Comparison of ENCODE assay signal across 15 cellular contexts in the genomic region with DNA sequence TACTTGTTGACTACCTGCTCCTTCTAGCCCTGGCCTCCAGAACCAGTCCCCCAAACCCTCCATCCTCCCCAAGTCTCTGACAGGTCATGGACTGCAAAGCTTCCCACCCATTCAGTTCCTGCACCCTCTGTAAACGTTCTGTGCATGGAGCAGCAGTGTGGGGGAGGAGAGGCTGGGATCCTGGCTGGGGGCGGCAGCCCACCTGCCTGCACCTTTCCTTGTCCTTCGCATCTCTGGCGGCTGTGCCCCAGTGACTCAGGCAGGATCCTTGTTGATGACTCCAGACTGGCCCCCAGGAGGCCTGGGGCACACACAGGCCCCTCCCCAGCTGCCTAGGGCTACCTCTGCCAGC. TPM values are rescaled to one million over a fixed set of nuclear protein-coding genes. Genes with fewer than 3 reads are reported as not detected.
A peak's percentile ranks its signal among the peaks of the same experiment; 100 is the strongest.
DNase-seq lines count a peak whose midpoint lies in the region; ATAC-seq, FAIRE-seq and TF ChIP-seq lines count a peak whose summit lies in the region.
"Had no signal": no experiment of that assay in that cellular context is flagged by ENCODE, and none has a peak within 500 bp of the region (broad histone marks: within the 10 kb centered on the region; RNA-seq: fewer than 3 reads in every experiment).

No MANE protein-coding gene starts in this region.

- CTCF ChIA-PET in activated CD8-positive, alpha-beta T cell treated with anti-CD3 and anti-CD28 coated beads for 36 hours (lab: Charles Lee), result interaction anchor here (0.7 to 2.5 kb wide), 6 partner anchors 10 to 50 kb away, joined by 3 to 14 read pairs (median 6); a partner anchor contains a TSS

- H3K9ac ChIP-seq in BLaER1 (no peak overlapping the region; the same call in 1 of the 2 replicates), kidney (ENCODE audit: low read length in 2 of 2) (no peak overlapping the region)

- H3K4me3 ChIP-seq in BLaER1, result no peak overlapping the region
- H3K4me3 ChIP-seq in H7 (ENCODE audit: insufficient read depth, low read depth, low read length), result peak overlapping the region; percentile 4
- H3K4me3 ChIP-seq in kidney (ENCODE audit: low read length in 2 of 2), result no peak overlapping the region

- H3K27me3 Mint-ChIP-seq in activated CD8-positive, alpha-beta T cell treated with anti-CD3 and anti-CD28 coated beads for 36 hours, result no peaks in the 10 kb centered on the region

- H3K4me1 ChIP-seq in BLaER1, result peaks cover 76% of the 10 kb centered on the region
- peaks cover 0 to 6% of the 10 kb centered on the region in 2 donors for H3K4me1 ChIP-seq in kidney (ENCODE audit: control insufficient read depth in 1 of 2, insufficient read depth in 1 of 2, low read depth in 1 of 2, low read length in 2 of 2)

- H3K9me3 ChIP-seq in BLaER1 (no peaks in the 10 kb centered on the region), kidney (ENCODE audit: control insufficient read depth in 1 of 2, low read length in 2 of 2) (no peaks in the 10 kb centered on the region)

- intact Hi-C loops in activated CD8-positive, alpha-beta T cell treated with anti-CD3 and anti-CD28 coated beads for 36 hours (cut with micrococcal nuclease), result no loop called here
- intact Hi-C loops in kidney (cut with DNase I), result no loop called here

- TF ChIP-seq CTCF in activated CD8-positive, alpha-beta T cell treated with anti-CD3 and anti-CD28 coated beads for 36 hours (IDR thresholded peaks at IDR 0.05), result no peak
- TF ChIP-seq CTCF in kidney (IDR thresholded peaks at IDR 0.05; ENCODE audit: borderline replicate concordance, extremely low read depth, insufficient read depth), result no peak

- peak overlapping the region; percentile 87 for H3K4me3 Mint-ChIP-seq in activated CD8-positive, alpha-beta T cell treated with anti-CD3 and anti-CD28 coated beads for 36 hours

- H3K9me3 Mint-ChIP-seq in activated CD8-positive, alpha-beta T cell treated with anti-CD3 and anti-CD28 coated beads for 36 hours, result no peaks in the 10 kb centered on the region

- H4K20me1 ChIP-seq in BLaER1, result peaks cover 15% of the 10 kb centered on the region

- DNase-seq in H7, result peak; percentile 81
- no peak for DNase-seq in activated CD8-positive, alpha-beta T cell treated with anti-CD3 and anti-CD28 coated beads for 36 hours
- DNase-seq in kidney, result peak; percentile 67
- DNase-seq in ACHN, result no peak
- DNase-seq in MV-4-11 (lab: John Stamatoyannopoulos, UW), result no peak
- DNase-seq: amygdala, GOT3, hypothalamus, KBM-7 had no signal

- peak overlapping the region; percentile 97 for H3K4me2 ChIP-seq in BLaER1

- peaks cover 15% of the 10 kb centered on the region for H3K36me3 ChIP-seq in BLaER1
- peaks cover 9% of the 10 kb centered on the region for H3K36me3 ChIP-seq in H7 (replicated peaks; ENCODE audit: control insufficient read depth, insufficient read depth, low read length)
- no peaks in the 10 kb centered on the region for H3K36me3 ChIP-seq in kidney (ENCODE audit: control insufficient read depth in 1 of 2, insufficient read depth in 2 of 2, low read length in 2 of 2)

- H3K4me1 Mint-ChIP-seq in activated CD8-positive, alpha-beta T cell treated with anti-CD3 and anti-CD28 coated beads for 36 hours (ENCODE audit: low read depth), result peaks cover 13% of the 10 kb centered on the region

- H3K27ac Mint-ChIP-seq in activated CD8-positive, alpha-beta T cell treated with anti-CD3 and anti-CD28 coated beads for 36 hours, result no peak overlapping the region

- FAIRE-seq in kidney (lab: Jason Lieb, UNC), result no peak
- FAIRE-seq: endothelial cell of umbilical vein, urothelium cell line had no signal

- ATAC-seq in activated CD8-positive, alpha-beta T cell treated with anti-CD3 and anti-CD28 coated beads for 36 hours, result no peak
- no peak for ATAC-seq in HG03039 (IDR thresholded peaks at IDR 0.05; ENCODE audit: unreplicated experiment)
- no peak for ATAC-seq in HG02981 (IDR thresholded peaks at IDR 0.05; ENCODE audit: unreplicated experiment)
- ATAC-seq: Right ventricle myocardium inferior had no signal

- H3K27ac ChIP-seq in BLaER1, result no peak overlapping the region
- H3K27ac ChIP-seq in kidney (ENCODE audit: low read depth in 2 of 2, low read length in 2 of 2), result no peak overlapping the region

- in situ Hi-C loops in ACHN (cut with HindIII; ENCODE audit: low pct_ligation_motif_present, low pct_unique_long_range_greater_than_20kb, low sequenced_read_pairs), result no loop called here

- H3K27me3 ChIP-seq in BLaER1 (no peaks in the 10 kb centered on the region), H7 (ENCODE audit: control insufficient read depth, insufficient read depth, low read length) (no peaks in the 10 kb centered on the region)

- H3K36me3 Mint-ChIP-seq in activated CD8-positive, alpha-beta T cell treated with anti-CD3 and anti-CD28 coated beads for 36 hours (ENCODE audit: low read depth), result peaks cover 19% of the 10 kb centered on the region

- POLR2A ChIA-PET in activated CD8-positive, alpha-beta T cell treated with anti-CD3 and anti-CD28 coated beads for 36 hours (lab: Charles Lee), result interaction anchor here (0.7 to 2.9 kb wide), 3 partner anchors 10 to 14 kb away, joined by 4 to 16 read pairs (median 6); a partner anchor contains a TSS

RNA-seq across cellular contexts. Expression of a gene that starts 1.6 kb away (rescaled TPM):
- 85.4 and 94.0 TPM in 2 replicates for total RNA-seq in H7 (2014; rRNA removed; shearing (Covaris generic))
- total RNA-seq in activated CD8-positive, alpha-beta T cell treated with anti-CD3 and anti-CD28 coated beads for 36 hours, result 100 to 1,000 TPM; 121 to 123 TPM
- total RNA-seq in kidney, result 2.2 TPM
- polyA plus RNA-seq in kidney (ENCODE audit: insufficient read depth, low read depth, low replicate concordance), result 0.97 TPM

RNA-seq across cellular contexts. Expression of a gene that starts 12.7 kb away (rescaled TPM):
- 62.6 and 65.6 TPM in 2 replicates for total RNA-seq in H7 (2014; rRNA removed; shearing (Covaris generic))
- total RNA-seq in activated CD8-positive, alpha-beta T cell treated with anti-CD3 and anti-CD28 coated beads for 36 hours, result 10 to 100 TPM; 29.4 to 30.4 TPM
- total RNA-seq in kidney, result 5.9 TPM
- 3.5 TPM for polyA plus RNA-seq in kidney (ENCODE audit: insufficient read depth, low read depth, low replicate concordance)

RNA-seq across cellular contexts. Expression of a gene that starts 17.8 kb away (rescaled TPM):
- total RNA-seq in H7 (2014; rRNA removed; shearing (Covaris generic)), result 17.6 and 20.9 TPM in 2 replicates
- total RNA-seq in activated CD8-positive, alpha-beta T cell treated with anti-CD3 and anti-CD28 coated beads for 36 hours, result under 1 TPM in 1 of 2 experiments, not detected in 1; 0.22 TPM
- total RNA-seq in kidney, result not detected
- not detected for polyA plus RNA-seq in kidney (ENCODE audit: insufficient read depth, low read depth, low replicate concordance)
- total RNA-seq: endothelial cell of umbilical vein, Right ventricle myocardium inferior had no signal
- polyA plus RNA-seq: endothelial cell of umbilical vein had no signal

RNA-seq across cellular contexts. Expression of a gene that starts 30.8 kb away (rescaled TPM):
- total RNA-seq in H7 (2014; rRNA removed; shearing (Covaris generic)), result 0.21 and 0.48 TPM in 2 replicates
- not detected for total RNA-seq in activated CD8-positive, alpha-beta T cell treated with anti-CD3 and anti-CD28 coated beads for 36 hours
- total RNA-seq in kidney, result 0.60 TPM
- not detected for polyA plus RNA-seq in kidney (ENCODE audit: insufficient read depth, low read depth, low replicate concordance)
- total RNA-seq: endothelial cell of umbilical vein had no signal

RNA-seq across cellular contexts. Expression of a gene that starts 36.1 kb away (rescaled TPM):
- total RNA-seq in H7 (2014; rRNA removed; shearing (Covaris generic)), result 426 and 528 TPM in 2 replicates
- not detected for total RNA-seq in activated CD8-positive, alpha-beta T cell treated with anti-CD3 and anti-CD28 coated beads for 36 hours
- 0.47 TPM for total RNA-seq in kidney
- polyA plus RNA-seq in kidney (ENCODE audit: insufficient read depth, low read depth, low replicate concordance), result not detected
- total RNA-seq: endothelial cell of umbilical vein, Right ventricle myocardium inferior had no signal

Comparison
In these comparisons a context has a peak if more than half of its experiments do, and no peak if none do; other contexts are left out.
1. DNase-seq: peak in H7 (single experiment) and kidney (single experiment); none in activated CD8-positive, alpha-beta T cell treated with anti-CD3 and anti-CD28 coated beads for 36 hours (single experiment), ACHN (single experiment) and MV-4-11 (single experiment).
2. RNA of a gene that starts 1.6 kb away (total RNA-seq): 121 to 123 TPM in activated CD8-positive, alpha-beta T cell treated with anti-CD3 and anti-CD28 coated beads for 36 hours and 85.4 to 94.0 TPM in H7; 2.2 TPM in kidney (single experiment); every median in the first group is over 10 times any median in the second.
3. RNA of a gene that starts 17.8 kb away (total RNA-seq): 17.6 to 20.9 TPM in H7; 0.22 TPM in activated CD8-positive, alpha-beta T cell treated with anti-CD3 and anti-CD28 coated beads for 36 hours and not detected in kidney (single experiment); every median in the first group is over 10 times any median in the second.